Comparison of ENCODE assay signal across 9 cellular contexts in the genomic region with DNA sequence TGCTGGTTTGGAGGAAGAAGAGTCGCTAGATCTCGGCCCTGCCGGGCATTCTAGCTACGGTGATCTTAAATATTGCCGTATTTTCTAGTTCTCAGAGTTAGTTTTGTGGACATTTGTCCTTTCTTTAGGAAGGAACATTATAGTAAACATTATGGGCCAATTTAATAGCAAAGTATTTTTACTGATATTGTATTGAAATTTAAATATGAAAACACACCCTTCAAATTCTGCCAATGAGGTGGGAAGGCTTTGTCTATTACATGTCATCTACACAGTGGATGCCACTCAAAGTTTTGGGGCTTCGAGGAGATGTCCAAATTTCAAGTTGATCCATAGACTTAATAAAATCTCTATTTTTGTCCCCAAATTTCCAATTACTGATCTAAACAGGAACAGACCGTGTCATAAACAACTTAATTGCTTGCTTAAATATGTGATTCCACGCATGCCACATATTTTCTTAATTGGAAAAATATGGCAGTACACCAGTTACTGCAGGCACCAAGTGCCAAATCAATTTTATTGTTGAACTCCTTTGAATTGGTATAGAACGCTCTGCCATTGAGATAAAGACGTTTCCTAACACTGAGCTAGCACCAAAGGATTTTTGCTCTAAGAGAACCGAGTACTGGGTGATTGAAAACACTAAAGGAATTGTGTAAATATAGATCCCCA. TPM values are rescaled to one million over a fixed set of nuclear protein-coding genes. Genes with fewer than 3 reads are reported as not detected.
A peak's percentile ranks its signal among the peaks of the same experiment; 100 is the strongest.
DNase-seq lines count a peak whose midpoint lies in the region; ATAC-seq and TF ChIP-seq lines count a peak whose summit lies in the region.
"Had no signal": no experiment of that assay in that cellular context is flagged by ENCODE, and none has a peak within 500 bp of the region (broad histone marks: within the 10 kb centered on the region; RNA-seq: fewer than 3 reads in every experiment).

No MANE protein-coding gene starts in this region.

- no peak overlapping the region for H3K27ac ChIP-seq in Karpas-422 (ENCODE audit: low read length)
- no peak overlapping the region for H3K27ac ChIP-seq in osteoblast (ENCODE audit: low read depth, low read length)
- H3K27ac ChIP-seq: cardiac muscle cell had no signal

- H3K9me3 ChIP-seq in Karpas-422 (ENCODE audit: low read length) (no peaks in the 10 kb centered on the region), osteoblast (ENCODE audit: low read depth, low read length) (no peaks in the 10 kb centered on the region)

- DNase-seq in EH (ENCODE audit: low read depth) (peak; percentile 20), Karpas-422 (no peak), dermis blood vessel endothelial cell (peak; percentile 10), osteoblast (ENCODE audit: insufficient read length, low spot score, missing footprints) (no peak), NCI-H2171 (lab: John Stamatoyannopoulos, UW) (no peak), HPDE6-E6E7 (ENCODE audit: extremely low spot score) (no peak)

- H3K4me3 ChIP-seq in Karpas-422 (ENCODE audit: low read length), result peak overlapping the region; percentile 37; the same call in 1 of the 2 replicates
- peak overlapping the region; percentile 84 for H3K4me3 ChIP-seq in osteoblast (ENCODE audit: insufficient read depth, low read length)

- peaks cover 21% of the 10 kb centered on the region for H3K79me2 ChIP-seq in Karpas-422 (ENCODE audit: low read length)
- H3K79me2 ChIP-seq in osteoblast (ENCODE audit: insufficient read depth, low read length), result peaks cover 26% of the 10 kb centered on the region

- H3K4me1 ChIP-seq in Karpas-422 (ENCODE audit: low read length), result peaks cover 29% of the 10 kb centered on the region
- peaks cover 19% of the 10 kb centered on the region for H3K4me1 ChIP-seq in osteoblast (ENCODE audit: insufficient read depth, low read length)

- H4K20me1 ChIP-seq in Karpas-422 (ENCODE audit: insufficient read depth, low read depth, low read length) (no peaks in the 10 kb centered on the region), osteoblast (ENCODE audit: insufficient read depth, low read length) (peaks cover 5% of the 10 kb centered on the region)

- H3K4me2 ChIP-seq in Karpas-422 (ENCODE audit: low read depth, low read length, poor library complexity, severe bottlenecking) (peak overlapping the region; percentile 53), osteoblast (ENCODE audit: insufficient read depth, low read length) (peak overlapping the region; percentile 83)

- H3K36me3 ChIP-seq in Karpas-422 (ENCODE audit: insufficient read depth, low read length) (no peaks in the 10 kb centered on the region), osteoblast (ENCODE audit: insufficient read depth, low read length) (peaks cover 3% of the 10 kb centered on the region)
- H3K36me3 ChIP-seq: cardiac muscle cell had no signal

- no peaks in the 10 kb centered on the region for H3K27me3 ChIP-seq in Karpas-422 (ENCODE audit: low read length)
- peaks cover 35% of the 10 kb centered on the region for H3K27me3 ChIP-seq in osteoblast (ENCODE audit: insufficient read depth, low read length)

- TF ChIP-seq CTCF in osteoblast (IDR thresholded peaks at IDR 0.05; ENCODE audit: extremely low read depth, low read depth, low read length), result no peak

- H2AFZ ChIP-seq in Karpas-422 (ENCODE audit: low read length) (no peak overlapping the region), osteoblast (ENCODE audit: low read length) (no peak overlapping the region)

- H3K9me2 ChIP-seq in Karpas-422 (replicated peaks; ENCODE audit: insufficient read depth, low read length), result no peaks in the 10 kb centered on the region

- ATAC-seq in HG02884 (IDR thresholded peaks at IDR 0.05; ENCODE audit: unreplicated experiment), result no peak

- peak overlapping the region; percentile 9; the same call in 1 of the 2 replicates for H3K9ac ChIP-seq in Karpas-422 (ENCODE audit: low read length)

RNA-seq across cellular contexts. Expression of a gene that starts 1.7 kb away (rescaled TPM):
- 7.7 and 11.7 TPM in 2 replicates for total RNA-seq in Karpas-422 (2014; rRNA removed; shearing (Covaris generic); ENCODE audit: low replicate concordance)
- total RNA-seq in dermis blood vessel endothelial cell (not detected in 2 replicates), osteoblast (11.2 and 12.3 TPM in 2 replicates)
- total RNA-seq: osteocyte had no signal

RNA-seq across cellular contexts. Expression of a gene that starts 5.4 kb away (rescaled TPM):
- 95.2 and 101 TPM in 2 replicates for total RNA-seq in Karpas-422 (2014; rRNA removed; shearing (Covaris generic); ENCODE audit: low replicate concordance)
- 35.7 and 47.4 TPM in 2 replicates for total RNA-seq in dermis blood vessel endothelial cell
- total RNA-seq in osteoblast, result 69.8 and 73.1 TPM in 2 replicates

Comparison
In these comparisons a context has a peak if more than half of its experiments do, and no peak if none do; other contexts are left out.
1. DNase-seq: peak in EH (single experiment) and dermis blood vessel endothelial cell (single experiment); none in Karpas-422 (single experiment), osteoblast (single experiment), NCI-H2171 (single experiment) and HPDE6-E6E7 (single experiment).